Comparison of ENCODE assay signal across 8 cellular contexts in the genomic region with DNA sequence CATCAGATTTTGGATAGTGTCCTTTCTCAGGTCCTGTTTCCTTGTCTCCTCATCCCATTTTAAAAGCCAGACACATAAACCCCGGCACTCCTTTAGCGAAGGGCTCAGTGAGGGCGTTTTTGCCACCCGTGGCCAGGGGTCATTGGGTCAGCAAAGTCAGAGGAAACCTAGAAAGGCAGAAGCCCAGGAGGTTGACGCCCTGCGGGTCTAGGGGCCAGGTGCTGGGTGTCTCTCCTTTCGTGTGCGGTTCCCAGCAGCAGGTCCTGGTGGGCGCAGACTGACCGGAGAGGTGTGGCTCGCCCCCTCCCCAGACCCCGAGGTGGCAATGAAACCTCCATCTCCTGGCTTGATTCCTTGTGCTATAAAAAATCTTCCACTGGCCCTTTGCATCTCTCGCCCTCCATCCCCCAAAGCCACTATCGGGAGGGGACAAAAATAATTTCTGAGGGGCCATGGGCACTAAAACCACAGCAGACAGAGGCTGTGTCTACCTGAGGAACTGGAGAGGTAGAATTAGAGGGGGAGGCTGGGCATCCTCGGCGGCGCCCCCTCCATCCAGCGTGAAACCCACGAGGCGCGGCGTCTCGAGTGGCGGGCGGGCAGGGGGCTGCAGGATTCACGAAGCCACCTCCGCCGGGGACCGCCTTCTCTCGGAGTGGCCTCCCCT. TPM values are rescaled to one million over a fixed set of nuclear protein-coding genes. Genes with fewer than 3 reads are reported as not detected.
DNase-seq lines count a peak whose midpoint lies in the region; ATAC-seq and TF ChIP-seq lines count a peak whose summit lies in the region.

No MANE protein-coding gene starts in this region.

- TF ChIP-seq EP300 in esophagus muscularis mucosa (IDR thresholded peaks at IDR 0.05) (no peak), neural cell (conservative IDR thresholded peaks at IDR 0.05; ENCODE audit: poor library complexity, severe bottlenecking) (no peak)

- intact Hi-C loops in esophagus muscularis mucosa (cut with DNase I) = loop anchor here (5.0 kb wide), 1 partner anchor 104 kb away; no protein-coding TSS in a partner anchor

- H3K4me3 ChIP-seq in SU-DHL-6 (ENCODE audit: insufficient read depth, low read length, poor library complexity, severe bottlenecking) = peak overlapping the region; percentile 85
- peak overlapping the region; percentile 81 to 98 (median 88) for H3K4me3 ChIP-seq in esophagus muscularis mucosa
- peak overlapping the region; percentile 94 for H3K4me3 ChIP-seq in neural cell (ENCODE audit: low read length)

- H3K79me2 ChIP-seq in SU-DHL-6 (ENCODE audit: insufficient read depth, low read length) (no peaks in the 10 kb centered on the region), neural cell (replicated peaks; ENCODE audit: insufficient read depth, low read length) (no peaks in the 10 kb centered on the region)

- H3K4me1 ChIP-seq in esophagus muscularis mucosa = peaks cover 18 to 45% (median 44%) of the 10 kb centered on the region in 4 donors

- no peaks in the 10 kb centered on the region for H3K36me3 ChIP-seq in SU-DHL-6 (ENCODE audit: low read length)
- no peaks in the 10 kb centered on the region for H3K36me3 ChIP-seq in esophagus muscularis mucosa
- H3K36me3 ChIP-seq in neural cell (ENCODE audit: insufficient read depth, low read length) = no peaks in the 10 kb centered on the region

- DNase-seq in NCI-H1417 (lab: John Stamatoyannopoulos, UW) = peak in 2 of 3 experiments; percentile 78 to 84
- DNase-seq in NCI-H1417 treated with DMSO at 0.1 percent for 48 hours (lab: John Stamatoyannopoulos, UW) = no peak
- DNase-seq in esophagus muscularis mucosa (ENCODE audit: extremely low spot score) = no peak
- no peak for DNase-seq in GM13976 (ENCODE audit: low spot score)

- H3K9me2 ChIP-seq in SU-DHL-6 (replicated peaks; ENCODE audit: insufficient read depth, low read length) (no peaks in the 10 kb centered on the region), neural cell (ENCODE audit: insufficient read depth, low read length) (no peaks in the 10 kb centered on the region)

- ATAC-seq in HG03196 (IDR thresholded peaks at IDR 0.05; ENCODE audit: unreplicated experiment) = no peak
- ATAC-seq in HG03135 (IDR thresholded peaks at IDR 0.05; ENCODE audit: unreplicated experiment) = no peak

- peak; percentile 10 for TF ChIP-seq RAD21 in neural cell (conservative IDR thresholded peaks at IDR 0.05)

- H3K9me3 ChIP-seq in SU-DHL-6 (ENCODE audit: insufficient read depth, low read length) = no peaks in the 10 kb centered on the region
- H3K9me3 ChIP-seq in esophagus muscularis mucosa = no peaks in the 10 kb centered on the region
- H3K9me3 ChIP-seq in neural cell (ENCODE audit: low read length) = no peaks in the 10 kb centered on the region

- no peak for TF ChIP-seq CTCF in SU-DHL-6 (IDR thresholded peaks at IDR 0.05; ENCODE audit: insufficient read depth, low read length, poor library complexity, severe bottlenecking)
- no peak for TF ChIP-seq CTCF in esophagus muscularis mucosa (IDR thresholded peaks at IDR 0.05)
- TF ChIP-seq CTCF in neural cell (IDR thresholded peaks at IDR 0.05; ENCODE audit: poor library complexity, severe bottlenecking) = no peak
- TF ChIP-seq CTCF in GM13976 (IDR thresholded peaks at IDR 0.05; ENCODE audit: borderline replicate concordance, control extremely low read depth, extremely low read depth, insufficient read depth, missing control alignments) = no peak

- H4K20me1 ChIP-seq in SU-DHL-6 (ENCODE audit: low read depth, low read length) (no peaks in the 10 kb centered on the region), neural cell (ENCODE audit: insufficient read depth) (no peaks in the 10 kb centered on the region)

- peak overlapping the region; percentile 50; the same call in 1 of the 2 replicates for H3K27ac ChIP-seq in SU-DHL-6 (ENCODE audit: low read depth, low read length)
- peak overlapping the region; percentile 91 to 97 (median 96) for H3K27ac ChIP-seq in esophagus muscularis mucosa (replicated peaks in 1 of 4)
- H3K27ac ChIP-seq in neural cell (ENCODE audit: low read length) = no peak overlapping the region

- H3K9ac ChIP-seq in SU-DHL-6 (ENCODE audit: low read length) = peak overlapping the region; percentile 72
- peak overlapping the region; percentile 65 for H3K9ac ChIP-seq in neural cell (ENCODE audit: low read length)

- H2AFZ ChIP-seq in SU-DHL-6 (ENCODE audit: low read depth, low read length, severe bottlenecking) (peak overlapping the region; percentile 90), neural cell (ENCODE audit: low read depth, low read length) (peak overlapping the region; percentile 53)

- H3K4me2 ChIP-seq in SU-DHL-6 (ENCODE audit: low read depth, low read length, poor library complexity, severe bottlenecking) (peak overlapping the region; percentile 78), neural cell (ENCODE audit: low read length) (no peak overlapping the region)

- in situ Hi-C loops in GM13976 (cut with MboI; ENCODE audit: low sequenced_read_pairs, unreplicated experiment) = no loop called here

- H3K27me3 ChIP-seq in SU-DHL-6 (ENCODE audit: low read length) (no peaks in the 10 kb centered on the region), esophagus muscularis mucosa (no peaks in the 10 kb centered on the region), neural cell (ENCODE audit: insufficient read depth, low read depth, low read length) (peaks cover 22% of the 10 kb centered on the region)

- no peak for TF ChIP-seq POLR2A in esophagus muscularis mucosa (IDR thresholded peaks at IDR 0.05; ENCODE audit: low read depth)

- WGBS in esophagus muscularis mucosa = 2% methylated on average over 18 of the region's 30 CpGs

- H3F3A ChIP-seq in SU-DHL-6 (ENCODE audit: insufficient read depth) (0 out of 2 replicates have a peak, but pooled peaks cover 2% of the 10 kb centered on the region), neural cell (ENCODE audit: insufficient read depth, low read length, poor library complexity, severe bottlenecking) (no peaks in the 10 kb centered on the region)

TF ChIP-seq in neural cell, 6 proteins besides CTCF, POLR2A, EP300 and RAD21:
- TF ChIP-seq MXI1 (conservative IDR thresholded peaks at IDR 0.05; ENCODE audit: poor library complexity, severe bottlenecking) (peak; percentile 23), SMC3 (conservative IDR thresholded peaks at IDR 0.05; ENCODE audit: poor library complexity) (no peak)

RNA-seq across cellular contexts. Expression of gene FRMD6, which starts 0.9 kb away (rescaled TPM):
- total RNA-seq in esophagus muscularis mucosa = 10 to 100 TPM; 35.7 to 44.9 (median 37.5) TPM
- 2.4 and 5.7 TPM in 2 replicates for polyA plus RNA-seq in neural cell
- polyA minus RNA-seq in neural cell = 2.2 and 2.4 TPM in 2 replicates

Comparison
In these comparisons a context has a peak if more than half of its experiments do, and no peak if none do; other contexts are left out.
1. DNase-seq: peak in NCI-H1417 (2 of 3); none in NCI-H1417 treated with DMSO at 0.1 percent for 48 hours (single experiment), esophagus muscularis mucosa (single experiment) and GM13976 (single experiment).
2. Peak in every context shown above with its lines, with median percentiles within 50 percentile points of each other: H3K4me3 ChIP-seq.